In genomic region chr4:7347981-7348380, GRCh38 we compare ENCODE assay signal across 19 cellular contexts.
DNase-seq lines count a peak whose midpoint lies in the region; ATAC-seq and TF ChIP-seq lines count a peak whose summit lies in the region.
"Had no signal": no experiment of that assay in that cellular context is flagged by ENCODE, and none has a peak within 500 bp of the region (broad histone marks: within the 10 kb centered on the region; RNA-seq: fewer than 3 reads in every experiment).

No MANE protein-coding gene starts in this region.

- no peak overlapping the region for H3K4me2 ChIP-seq in osteoblast (ENCODE audit: insufficient read depth, low read length)

- H3K79me2 ChIP-seq in osteoblast (ENCODE audit: insufficient read depth, low read length) = no peaks in the 10 kb centered on the region

- H3K9me3 ChIP-seq in osteoblast (ENCODE audit: low read depth, low read length) (peaks cover 9% of the 10 kb centered on the region), gastroesophageal sphincter (peaks cover 0 to 23% (median 0%) of the 10 kb centered on the region in 3 donors)

- DNase-seq in AG20443 (ENCODE audit: low spot score) (peak; percentile 81), HS-5 (ENCODE audit: low read depth) (peak; percentile 64), osteoblast (ENCODE audit: insufficient read length, low spot score, missing footprints) (peak; percentile 80)
- DNase-seq: activated CD4-positive, alpha-beta T cell treated with anti-CD3 and anti-CD28 coated beads for 1 hour; activated CD8-positive, alpha-beta T cell treated with anti-CD3 and anti-CD28 coated beads, Interleukin-2, amount 10 ng/mL, durations not matched to agents 7 days and 5 days; activated gamma-delta T cell treated with Interleukin-2 at 50 U/mL for 16 hours; endodermal cell; head of caudate nucleus; left lung; MM.1S; NCI-H1436 treated with DMSO at 0.1 percent for 48 hours; NCI-H2171; NCI-H526 had no signal

- H4K20me1 ChIP-seq in osteoblast (ENCODE audit: insufficient read depth, low read length) = no peaks in the 10 kb centered on the region

- TF ChIP-seq POLR2A in gastroesophageal sphincter (IDR thresholded peaks at IDR 0.05) = no peak

- no peak for TF ChIP-seq CTCF in VCaP (conservative IDR thresholded peaks at IDR 0.05)
- no peak for TF ChIP-seq CTCF in osteoblast (IDR thresholded peaks at IDR 0.05; ENCODE audit: extremely low read depth, low read depth, low read length)
- TF ChIP-seq CTCF in gastroesophageal sphincter (IDR thresholded peaks at IDR 0.05) = no peak

- no peak overlapping the region for H2AFZ ChIP-seq in osteoblast (ENCODE audit: low read length)

- H3K36me3 ChIP-seq in osteoblast (ENCODE audit: insufficient read depth, low read length) (no peaks in the 10 kb centered on the region), gastroesophageal sphincter (no peaks in the 10 kb centered on the region)
- H3K36me3 ChIP-seq: left lung had no signal

- 85 to 93% methylated on average over 7 of the region's 7 CpGs for WGBS in gastroesophageal sphincter (ENCODE audit: low coverage in 1 of 2), 2 donors

- H3K27ac ChIP-seq in VCaP (peak overlapping the region; percentile 25; the same call in 1 of the 2 replicates), osteoblast (ENCODE audit: low read depth, low read length) (no peak overlapping the region), gastroesophageal sphincter (no peak overlapping the region)
- H3K27ac ChIP-seq: coronary artery, left lung had no signal

- no peak for ATAC-seq in gastroesophageal sphincter
- ATAC-seq in HG03521 (IDR thresholded peaks at IDR 0.05; ENCODE audit: unreplicated experiment) = no peak
- no peak for ATAC-seq in HG03432 (IDR thresholded peaks at IDR 0.05; ENCODE audit: unreplicated experiment)
- ATAC-seq: activated CD8-positive, alpha-beta T cell treated with anti-CD3 and anti-CD28 coated beads, Interleukin-2, amount 10 ng/mL, durations not matched to agents 7 days and 5 days; natural killer cell treated with Interleukin-12 subunit alpha and Interleukin-12 subunit beta and Interleukin-15 and Interleukin-18, amount 100 ng/mL, for 72 hours had no signal

- H3K27me3 ChIP-seq in osteoblast (ENCODE audit: insufficient read depth, low read length) = peaks cover 12% of the 10 kb centered on the region
- no peaks in the 10 kb centered on the region for H3K27me3 ChIP-seq in gastroesophageal sphincter
- H3K27me3 ChIP-seq: left lung had no signal

- H3K4me1 ChIP-seq in osteoblast (ENCODE audit: insufficient read depth, low read length) (no peaks in the 10 kb centered on the region), gastroesophageal sphincter (no peaks in the 10 kb centered on the region)
- H3K4me1 ChIP-seq: left lung had no signal

- H3K4me3 ChIP-seq in osteoblast (ENCODE audit: insufficient read depth, low read length) (no peak overlapping the region), gastroesophageal sphincter (no peak overlapping the region)
- H3K4me3 ChIP-seq: coronary artery, left lung had no signal

- no peak for TF ChIP-seq EP300 in gastroesophageal sphincter (IDR thresholded peaks at IDR 0.05)
